ENCODE assay signal across 8 cellular contexts in the genomic region with DNA sequence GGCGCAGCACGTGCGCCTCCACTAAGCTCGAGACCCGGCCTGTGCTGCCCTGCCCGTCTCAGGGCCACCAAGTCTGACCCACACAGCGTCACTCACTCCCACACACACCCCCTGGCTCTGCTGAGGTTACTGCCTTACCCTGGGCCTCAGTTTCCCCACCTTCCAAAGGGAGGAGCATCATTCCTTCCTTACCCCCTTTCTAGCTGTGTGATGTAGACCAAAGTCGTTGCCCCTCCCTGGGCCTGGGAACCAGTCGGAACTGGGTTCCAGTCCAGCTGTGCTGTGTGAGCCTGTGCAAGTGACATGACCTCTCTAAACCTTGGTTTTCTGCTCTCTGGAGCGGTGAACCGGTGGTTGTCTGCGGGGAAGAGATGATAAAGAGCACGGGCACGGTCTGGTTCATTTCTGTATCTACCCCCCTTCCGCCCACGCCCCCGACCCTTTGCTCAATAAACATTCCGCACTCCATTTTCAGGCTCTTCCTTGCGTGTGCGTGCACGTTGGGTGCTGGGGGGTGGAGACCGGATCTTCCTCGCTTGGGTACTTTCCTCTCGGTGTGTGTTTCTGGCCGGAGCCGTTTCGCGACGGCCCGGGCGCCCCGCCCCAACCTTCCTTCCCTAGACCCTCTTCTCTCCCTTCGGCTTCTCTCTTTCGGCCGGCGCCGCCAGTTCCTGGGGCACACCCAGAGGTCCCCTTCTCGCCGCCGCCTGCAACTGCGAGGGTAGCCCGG. TPM values are rescaled to one million over a fixed set of nuclear protein-coding genes. Genes with fewer than 3 reads are reported as not detected.
A peak's percentile ranks its signal among the peaks of the same experiment; 100 is the strongest.
DNase-seq lines count a peak whose midpoint lies in the region; TF ChIP-seq lines count a peak whose summit lies in the region.

A gene with protein sequence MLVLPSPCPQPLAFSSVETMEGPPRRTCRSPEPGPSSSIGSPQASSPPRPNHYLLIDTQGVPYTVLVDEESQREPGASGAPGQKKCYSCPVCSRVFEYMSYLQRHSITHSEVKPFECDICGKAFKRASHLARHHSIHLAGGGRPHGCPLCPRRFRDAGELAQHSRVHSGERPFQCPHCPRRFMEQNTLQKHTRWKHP (plus strand): TSS at position 647 of the 730 bp plus-strand sequence. CDS start 923 bp downstream, outside the sequence.

- no peaks in the 10 kb centered on the region for H3K9me3 ChIP-seq in iPS-20b (ENCODE audit: insufficient read depth, low read depth, low read length)
- H3K9me3 ChIP-seq in skeletal muscle satellite cell (replicated peaks; ENCODE audit: low read length) = no peaks in the 10 kb centered on the region

- H3K4me2 ChIP-seq in skeletal muscle satellite cell (ENCODE audit: low read length) = peak within 1 kb of the TSS; percentile 92

- H3K27me3 ChIP-seq in H7 (ENCODE audit: control insufficient read depth, insufficient read depth, low read length) (no peaks in the 10 kb centered on the region), iPS-20b (ENCODE audit: insufficient read depth, low read length) (no peaks in the 10 kb centered on the region), skeletal muscle satellite cell (ENCODE audit: control insufficient read depth, insufficient read depth, low read length) (no peaks in the 10 kb centered on the region)

- H3K4me1 ChIP-seq in iPS-20b (ENCODE audit: insufficient read depth, low read length) (no peaks in the 10 kb centered on the region; the same call in 1 of the 2 replicates), skeletal muscle satellite cell (ENCODE audit: control insufficient read depth, insufficient read depth, low read length) (peaks cover 46% of the 10 kb centered on the region)

- H3K9ac ChIP-seq in iPS-20b (ENCODE audit: low read depth, low read length) (peak within 1 kb of the TSS; percentile 97), skeletal muscle satellite cell (ENCODE audit: low read depth, low read length) (peak within 1 kb of the TSS; percentile 90)

- H3K4me3 ChIP-seq in H7 (ENCODE audit: insufficient read depth, low read depth, low read length) (peak within 1 kb of the TSS; percentile 81), iPS-20b (ENCODE audit: low read length) (peak within 1 kb of the TSS; percentile 79), skeletal muscle satellite cell (ENCODE audit: low read length) (peak within 1 kb of the TSS; percentile 94)

- peak within 1 kb of the TSS; percentile 98 for H3K27ac ChIP-seq in VCaP
- peak within 1 kb of the TSS; percentile 46 for H3K27ac ChIP-seq in iPS-20b (ENCODE audit: low read length)

- TF ChIP-seq CTCF in VCaP (conservative IDR thresholded peaks at IDR 0.05) = no peak

- in situ Hi-C loops in T47D (cut with HindIII; ENCODE audit: low pct_unique_long_range_greater_than_20kb, low sequenced_read_pairs) = no loop called here

- peak; percentile 45 for DNase-seq in COR-L47 (lab: John Stamatoyannopoulos, UW)
- peak; percentile 96 for DNase-seq in H7
- DNase-seq in NCI-H2171 treated with DMSO at 0.1 percent for 48 hours (lab: John Stamatoyannopoulos, UW) = peak; percentile 85
- peak; percentile 78 to 79 for DNase-seq in T47D (ENCODE audit: low read depth in 1 of 2, low spot score in 1 of 2)
- no peak for DNase-seq in middle frontal gyrus (ENCODE audit: extremely low spot score, low spot score)

- H3K36me3 ChIP-seq in H7 (replicated peaks; ENCODE audit: control insufficient read depth, insufficient read depth, low read length) (peaks cover 10% of the 10 kb centered on the region), iPS-20b (ENCODE audit: insufficient read depth, low read depth, low read length) (peaks cover 15% of the 10 kb centered on the region), skeletal muscle satellite cell (ENCODE audit: insufficient read depth, low read length) (peaks cover 12% of the 10 kb centered on the region)

RNA-seq across cellular contexts. Expression of the gene that starts here (rescaled TPM):
- 64.7 and 67.0 TPM in 2 replicates for total RNA-seq in H7 (2014; rRNA removed; shearing (Covaris generic))
- total RNA-seq in skeletal muscle satellite cell (2012; rRNA removed) = 14.2 and 14.4 TPM in 2 replicates
